1 cellular context compared by ENCODE assay signal in the genomic region with DNA sequence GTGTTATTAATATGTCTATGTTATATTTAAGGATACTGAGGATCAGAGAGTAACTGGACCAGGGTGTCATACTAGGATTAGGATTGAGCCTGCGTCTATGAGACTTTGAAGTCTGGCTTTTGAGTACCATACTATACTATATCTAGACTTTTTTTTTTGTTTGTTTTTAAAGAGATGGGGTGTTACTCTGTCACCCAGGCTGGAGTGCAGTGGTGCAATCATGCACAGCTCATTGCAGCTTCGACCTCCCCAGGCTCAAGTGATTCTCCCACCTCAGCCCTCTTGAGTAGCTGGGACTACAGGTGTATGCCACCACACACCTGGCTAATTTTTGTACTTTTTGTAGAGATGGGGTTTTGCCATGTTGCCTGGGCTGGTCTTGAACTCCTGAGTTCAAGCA.
TF ChIP-seq lines count a peak whose summit lies in the region.

No MANE protein-coding gene starts in this region.

TF ChIP-seq in IMR-90, 13 proteins besides CTCF, POLR2A, EP300 and RAD21:
- no peak for TF ChIP-seq RFX5 (IDR thresholded peaks at IDR 0.05; ENCODE audit: low read depth, low read length)
- TF ChIP-seq SMC3 (IDR thresholded peaks at IDR 0.05; ENCODE audit: low read depth, low read length): no peak
- TF ChIP-seq NFE2L2 (IDR thresholded peaks at IDR 0.05; ENCODE audit: low read depth, low read length): no peak
- TF ChIP-seq, protein P1, sequence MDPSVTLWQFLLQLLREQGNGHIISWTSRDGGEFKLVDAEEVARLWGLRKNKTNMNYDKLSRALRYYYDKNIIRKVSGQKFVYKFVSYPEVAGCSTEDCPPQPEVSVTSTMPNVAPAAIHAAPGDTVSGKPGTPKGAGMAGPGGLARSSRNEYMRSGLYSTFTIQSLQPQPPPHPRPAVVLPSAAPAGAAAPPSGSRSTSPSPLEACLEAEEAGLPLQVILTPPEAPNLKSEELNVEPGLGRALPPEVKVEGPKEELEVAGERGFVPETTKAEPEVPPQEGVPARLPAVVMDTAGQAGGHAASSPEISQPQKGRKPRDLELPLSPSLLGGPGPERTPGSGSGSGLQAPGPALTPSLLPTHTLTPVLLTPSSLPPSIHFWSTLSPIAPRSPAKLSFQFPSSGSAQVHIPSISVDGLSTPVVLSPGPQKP (IDR thresholded peaks at IDR 0.05; ENCODE audit: borderline replicate concordance, low read depth, low read length): no peak
- TF ChIP-seq FOS (IDR thresholded peaks at IDR 0.05; ENCODE audit: low read depth, low read length): no peak
- TF ChIP-seq BHLHE40 (IDR thresholded peaks at IDR 0.05; ENCODE audit: low read depth, low read length): no peak
- TF ChIP-seq CHD1 (IDR thresholded peaks at IDR 0.05; ENCODE audit: low read depth, low read length): no peak
- no peak for TF ChIP-seq MAZ (IDR thresholded peaks at IDR 0.05; ENCODE audit: borderline replicate concordance, low read depth, low read length)
- TF ChIP-seq CEBPB (IDR thresholded peaks at IDR 0.05; ENCODE audit: low read depth, low read length): no peak
- TF ChIP-seq RCOR1 (IDR thresholded peaks at IDR 0.05; ENCODE audit: insufficient replicate concordance, low read length): no peak
- no peak for TF ChIP-seq MXI1 (IDR thresholded peaks at IDR 0.05; ENCODE audit: borderline replicate concordance, low read depth, low read length)
